In genomic region chr1:3785458-3786157, GRCh38 we compare ENCODE assay signal across 1 cellular context.
TF ChIP-seq lines count a peak whose summit lies in the region.

No MANE protein-coding gene starts in this region.

TF ChIP-seq in HepG2, 621 proteins besides CTCF, POLR2A, EP300 and RAD21 (continued from another document):
- TF ChIP-seq ARID4A (CRISPR knock-in tag; IDR thresholded peaks at IDR 0.05; ENCODE audit: borderline replicate concordance) (peak; percentile 31; the same call in 1 of the 2 replicates), XRCC5 (optimal IDR thresholded peaks at IDR 0.05; ENCODE audit: low read length) (peak; percentile 69), PATZ1 (CRISPR knock-in tag; IDR thresholded peaks at IDR 0.05) (peak; percentile 1; the same call in 1 of the 2 replicates), RCOR2 (CRISPR knock-in tag; IDR thresholded peaks at IDR 0.05) (0 out of 2 replicates have a peak, but pooled peaks have one; percentile 15), PHF21A (CRISPR knock-in tag; IDR thresholded peaks at IDR 0.05) (0 out of 2 replicates have a peak, but pooled peaks have one; percentile 22), CHD4 (IDR thresholded peaks at IDR 0.05; ENCODE audit: borderline replicate concordance, low read length) (0 out of 2 replicates have a peak, but pooled peaks have one; percentile 5), MED1 (CRISPR knock-in tag; IDR thresholded peaks at IDR 0.05) (peak; percentile 32; the same call in 1 of the 2 replicates), ZNF580 (CRISPR knock-in tag; IDR thresholded peaks at IDR 0.05; ENCODE audit: borderline replicate concordance, low read depth) (0 out of 2 replicates have a peak, but pooled peaks have one; percentile 13), ZNF644 (CRISPR knock-in tag; IDR thresholded peaks at IDR 0.05; ENCODE audit: low read depth) (no peak), ZNF180 (CRISPR knock-in tag; IDR thresholded peaks at IDR 0.05; ENCODE audit: borderline replicate concordance, low read depth) (no peak), SNAPC2 (CRISPR knock-in tag; IDR thresholded peaks at IDR 0.05) (no peak), ZFP36L2 (CRISPR knock-in tag; IDR thresholded peaks at IDR 0.05) (no peak), STAG1 (CRISPR knock-in tag; IDR thresholded peaks at IDR 0.05) (peak; percentile 78), ARID5B (CRISPR knock-in tag; IDR thresholded peaks at IDR 0.05) (0 out of 2 replicates have a peak, but pooled peaks have one; percentile 3), MTERF4 (CRISPR knock-in tag; IDR thresholded peaks at IDR 0.05) (no peak), NR0B2 (CRISPR knock-in tag; IDR thresholded peaks at IDR 0.05) (no peak), ZNF362 (CRISPR knock-in tag; IDR thresholded peaks at IDR 0.05; ENCODE audit: borderline replicate concordance) (no peak)
TF ChIP-seq in HepG2: peak in this region for 32.
